In genomic region chr2:42918041-42918440, GRCh38 we compare ENCODE assay signal across 17 cellular contexts.
DNase-seq lines count a peak whose midpoint lies in the region; ATAC-seq, FAIRE-seq and TF ChIP-seq lines count a peak whose summit lies in the region.
"Had no signal": no experiment of that assay in that cellular context is flagged by ENCODE, and none has a peak within 500 bp of the region (broad histone marks: within the 10 kb centered on the region; RNA-seq: fewer than 3 reads in every experiment).

No MANE protein-coding gene starts in this region.

- H3K4me1 ChIP-seq in kidney (ENCODE audit: control insufficient read depth in 1 of 2, insufficient read depth in 1 of 2, low read depth in 1 of 2, low read length in 2 of 2) = peaks cover 15 to 25% of the 10 kb centered on the region in 2 donors
- peaks cover 46% of the 10 kb centered on the region for H3K4me1 ChIP-seq in suprapubic skin

- H3K4me3 ChIP-seq in kidney (ENCODE audit: low read length in 2 of 2) (no peak overlapping the region), suprapubic skin (no peak overlapping the region)
- H3K4me3 ChIP-seq: testis had no signal

- no peaks in the 10 kb centered on the region for H3K27me3 ChIP-seq in suprapubic skin
- H3K27me3 ChIP-seq: testis had no signal

- WGBS in suprapubic skin = 67% methylated on average over 13 of the region's 13 CpGs

- intact Hi-C loops in kidney (cut with DNase I) = no loop called here

- no peak for TF ChIP-seq POLR2A in suprapubic skin (IDR thresholded peaks at IDR 0.05)

- TF ChIP-seq EP300 in suprapubic skin (IDR thresholded peaks at IDR 0.05) = no peak

- TF ChIP-seq CTCF in kidney (IDR thresholded peaks at IDR 0.05; ENCODE audit: borderline replicate concordance, extremely low read depth, insufficient read depth) (no peak), suprapubic skin (IDR thresholded peaks at IDR 0.05) (no peak)

- H3K36me3 ChIP-seq in kidney (ENCODE audit: control insufficient read depth in 1 of 2, insufficient read depth in 2 of 2, low read length in 2 of 2) = no peaks in the 10 kb centered on the region
- no peaks in the 10 kb centered on the region for H3K36me3 ChIP-seq in suprapubic skin

- DNase-seq in NCI-H460 (ENCODE audit: extremely low read depth, low read depth) (peak; percentile 17), dermis blood vessel endothelial cell (peak; percentile 69), kidney (no peak), suprapubic skin (ENCODE audit: low spot score in 2 of 2) (peak in 1 of 2 donors; percentile 65), NCI-H446 (lab: John Stamatoyannopoulos, UW) (no peak)
- DNase-seq in stimulated activated CD4-positive, alpha-beta T cell treated with anti-CD3 and anti-CD28 coated beads, Interleukin-12 subunit alpha, Interleukin-12 subunit beta, amount 100 ng/mL, for 4 hours = no peak
- DNase-seq: activated CD4-positive, alpha-beta T cell treated with anti-CD3 and anti-CD28 coated beads, Interleukin-2, amount 10 ng/mL, durations not matched to agents 24 days and 14 days; CD8-positive, alpha-beta memory T cell; cortex of kidney; DMS53; NCI-H2171 treated with DMSO at 0.1 percent for 48 hours; NCI-H774; T-cell; testis had no signal

- no peak for ATAC-seq in GM21619 (IDR thresholded peaks at IDR 0.05; ENCODE audit: unreplicated experiment)
- ATAC-seq: T-cell had no signal

- H3K9me3 ChIP-seq in kidney (ENCODE audit: control insufficient read depth in 1 of 2, low read length in 2 of 2) = no peaks in the 10 kb centered on the region
- H3K9me3 ChIP-seq in suprapubic skin = no peaks in the 10 kb centered on the region
- H3K9me3 ChIP-seq: testis had no signal

- H3K9ac ChIP-seq in kidney (ENCODE audit: low read length in 2 of 2) = no peak overlapping the region

- peak overlapping the region; percentile 2 to 79 for H3K27ac ChIP-seq in kidney (ENCODE audit: low read depth in 2 of 2, low read length in 2 of 2)
- H3K27ac ChIP-seq in suprapubic skin = peak overlapping the region; percentile 73
- H3K27ac ChIP-seq: testis had no signal

- FAIRE-seq in kidney (lab: Jason Lieb, UNC) = no peak
- FAIRE-seq: frontal cortex, GM19239 had no signal

Comparison
In these comparisons a context has a peak if more than half of its experiments do, and no peak if none do; other contexts are left out.
1. DNase-seq: peak in NCI-H460 (single experiment) and dermis blood vessel endothelial cell (single experiment); none in kidney (single experiment), stimulated activated CD4-positive, alpha-beta T cell treated with anti-CD3 and anti-CD28 coated beads, Interleukin-12 subunit alpha, Interleukin-12 subunit beta, amount 100 ng/mL, for 4 hours (single experiment) and NCI-H446 (0 of 2).